In the genomic region with DNA sequence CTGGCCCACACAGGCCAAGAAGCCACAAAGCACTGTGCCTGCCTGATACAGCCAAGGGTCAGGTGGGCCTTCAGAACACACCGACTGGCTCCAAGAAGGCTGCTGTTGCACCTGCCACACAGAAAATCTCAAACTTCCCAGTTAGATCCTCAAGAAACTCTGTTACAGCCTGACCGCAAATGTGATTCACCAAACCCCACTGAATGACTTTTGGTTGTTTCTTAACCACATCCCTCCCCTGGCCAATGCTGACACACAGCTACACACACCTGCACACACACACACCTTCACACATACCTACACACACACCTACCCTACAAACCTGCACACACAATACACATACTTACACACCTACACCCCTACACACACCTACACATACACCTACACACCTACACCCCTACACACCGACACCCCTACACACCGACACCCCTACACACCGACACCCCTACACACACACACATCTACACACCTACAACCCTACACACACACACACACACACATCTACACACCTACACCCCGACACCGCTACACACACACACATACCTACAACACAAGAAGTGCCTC, we compare ENCODE assay signal across 23 cellular contexts.
"Had no signal": no experiment of that assay in that cellular context is flagged by ENCODE, and none has a peak within 500 bp of the region (broad histone marks: within the 10 kb centered on the region; RNA-seq: fewer than 3 reads in every experiment).

No MANE protein-coding gene starts in this region.

- H3K27me3 Mint-ChIP-seq: activated B cell treated with CpG ODN at 0.5 μM for 24 hours; stimulated activated memory B cell treated with anti-CD40 and anti-IgM and Interleukin-4, amounts not matched to agents 10 μg/mL and 1 μg/mL and 100 μg/mL, for 72 hours had no signal

- H3K4me1 ChIP-seq: ascending aorta, esophagus muscularis mucosa, heart right ventricle, pancreas, upper lobe of right lung had no signal

- DNase-seq: activated B cell treated with CpG ODN at 0.5 μM for 24 hours; activated CD4-positive, alpha-beta T cell treated with anti-CD3 and anti-CD28 coated beads for 4 hours; activated CD8-positive, alpha-beta memory T cell treated with anti-CD3 and anti-CD28 coated beads, Interleukin-2, amount 50 U/mL, for 4 hours; activated effector memory CD4-positive, alpha-beta T cell treated with Interleukin-2 at 50 U/mL for 16 hours; activated naive CD4-positive, alpha-beta T cell treated with anti-CD3 and anti-CD28 coated beads, Interleukin-2, amount 10 ng/mL, durations not matched to agents 7 days and 5 days; activated T-cell treated with anti-CD3 and anti-CD28 coated beads, Interleukin-2, amount 50 U/mL, for 4 hours; effector CD8-positive, alpha-beta T cell; heart right ventricle; mesenchymal stem cell; mucosa of descending colon; naive B cell; stimulated activated CD4-positive, alpha-beta T cell treated with anti-CD3 and anti-CD28 coated beads, Interleukin-4, amount 100 ng/mL, for 24 hours; T-helper 1 cell; T-helper 9 cell; upper lobe of right lung had no signal

- H3K27me3 ChIP-seq: ascending aorta, esophagus muscularis mucosa, heart right ventricle, neutrophil, pancreas, upper lobe of right lung had no signal

- H3K36me3 ChIP-seq: ascending aorta, esophagus muscularis mucosa, heart right ventricle, neutrophil, pancreas, thoracic aorta, upper lobe of right lung had no signal

- H3K4me3 Mint-ChIP-seq: activated B cell treated with CpG ODN at 0.5 μM for 24 hours; activated naive CD4-positive, alpha-beta T cell treated with anti-CD3 and anti-CD28 coated beads, Interleukin-2, amount 10 ng/mL, durations not matched to agents 7 days and 5 days; activated T-cell treated with anti-CD3 and anti-CD28 coated beads, Interleukin-2, amount 50 U/mL, for 4 hours; stimulated activated memory B cell treated with anti-CD40 and anti-IgM and Interleukin-4, amounts not matched to agents 10 μg/mL and 1 μg/mL and 100 μg/mL, for 72 hours had no signal

- H3K9me3 ChIP-seq: ascending aorta, esophagus muscularis mucosa, heart right ventricle, mucosa of descending colon, neutrophil, pancreas, thoracic aorta, upper lobe of right lung had no signal

- ATAC-seq: activated T-cell treated with anti-CD3 and anti-CD28 coated beads, Interleukin-2, amount 50 U/mL, for 4 hours; heart right ventricle; mucosa of descending colon; pancreas; sciatic nerve; stimulated activated memory B cell treated with anti-CD40 and anti-IgM and Interleukin-4, amounts not matched to agents 10 μg/mL and 1 μg/mL and 100 μg/mL, for 72 hours; upper lobe of right lung had no signal

- H3K4me1 Mint-ChIP-seq: activated B cell treated with CpG ODN at 0.5 μM for 24 hours; activated naive CD4-positive, alpha-beta T cell treated with anti-CD3 and anti-CD28 coated beads, Interleukin-2, amount 10 ng/mL, durations not matched to agents 7 days and 5 days; naive B cell; stimulated activated memory B cell treated with anti-CD40 and anti-IgM and Interleukin-4, amounts not matched to agents 10 μg/mL and 1 μg/mL and 100 μg/mL, for 72 hours had no signal

- H3K27ac Mint-ChIP-seq: activated B cell treated with CpG ODN at 0.5 μM for 24 hours; activated naive CD4-positive, alpha-beta T cell treated with anti-CD3 and anti-CD28 coated beads, Interleukin-2, amount 10 ng/mL, durations not matched to agents 7 days and 5 days; naive B cell; stimulated activated memory B cell treated with anti-CD40 and anti-IgM and Interleukin-4, amounts not matched to agents 10 μg/mL and 1 μg/mL and 100 μg/mL, for 72 hours had no signal

- H3K4me2 ChIP-seq: smooth muscle cell had no signal

- H3K4me3 ChIP-seq: ascending aorta, esophagus muscularis mucosa, heart right ventricle, mucosa of descending colon, pancreas, smooth muscle cell, thoracic aorta, upper lobe of right lung had no signal

- H3K36me3 Mint-ChIP-seq: activated naive CD4-positive, alpha-beta T cell treated with anti-CD3 and anti-CD28 coated beads, Interleukin-2, amount 10 ng/mL, durations not matched to agents 7 days and 5 days; stimulated activated memory B cell treated with anti-CD40 and anti-IgM and Interleukin-4, amounts not matched to agents 10 μg/mL and 1 μg/mL and 100 μg/mL, for 72 hours had no signal

- H3K27ac ChIP-seq: ascending aorta, esophagus muscularis mucosa, heart right ventricle, neutrophil, pancreas, thoracic aorta, upper lobe of right lung had no signal

- H3K9me3 Mint-ChIP-seq: activated B cell treated with CpG ODN at 0.5 μM for 24 hours; activated naive CD4-positive, alpha-beta T cell treated with anti-CD3 and anti-CD28 coated beads, Interleukin-2, amount 10 ng/mL, durations not matched to agents 7 days and 5 days; activated T-cell treated with anti-CD3 and anti-CD28 coated beads, Interleukin-2, amount 50 U/mL, for 4 hours had no signal
